In genomic region chr4:147960971-147961370, GRCh38 we compare ENCODE assay signal across 24 cellular contexts.
DNase-seq lines count a peak whose midpoint lies in the region; ATAC-seq, FAIRE-seq and TF ChIP-seq lines count a peak whose summit lies in the region.
"Had no signal": no experiment of that assay in that cellular context is flagged by ENCODE, and none has a peak within 500 bp of the region (broad histone marks: within the 10 kb centered on the region; RNA-seq: fewer than 3 reads in every experiment).

No MANE protein-coding gene starts in this region.

- H3K4me3 ChIP-seq in keratinocyte (ENCODE audit: control insufficient read depth in 2 of 3, extremely low read depth in 1 of 3, insufficient read depth in 2 of 3, low read depth in 1 of 3, low read length in 3 of 3) (no peak overlapping the region), lower leg skin (ENCODE audit: low read depth, poor library complexity, severe bottlenecking) (no peak overlapping the region)
- no peak overlapping the region for H3K4me3 ChIP-seq in CD8-positive, alpha-beta memory T cell (ENCODE audit: low read length)
- H3K4me3 ChIP-seq: smooth muscle cell, thoracic aorta had no signal

- DNase-seq in GM19239 (ENCODE audit: insufficient read length, low spot score) (no peak), keratinocyte (ENCODE audit: low read depth, low spot score) (no peak), substantia nigra (lab: John Stamatoyannopoulos, UW) (no peak), lower leg skin (ENCODE audit: low spot score in 2 of 2) (no peak), NCI-H1436 treated with DMSO at 0.1 percent for 48 hours (lab: John Stamatoyannopoulos, UW) (no peak)
- no peak for DNase-seq in CD8-positive, alpha-beta memory T cell
- DNase-seq: activated CD4-positive, alpha-beta T cell treated with anti-CD3 and anti-CD28 coated beads for 1 hour; activated naive CD8-positive, alpha-beta T cell treated with anti-CD3 and anti-CD28 coated beads, Interleukin-2, amount 10 ng/mL, durations not matched to agents 7 days and 5 days; DND-41; mesendoderm; MV-4-11; natural killer cell; NCI-H187 treated with DMSO at 0.1 percent for 48 hours; NCI-H226; NK-92 treated with Interleukin-12 subunit alpha and Interleukin-12 subunit beta, amount 100 ng/mL, for 24 hours had no signal

- no peak overlapping the region for H2AFZ ChIP-seq in keratinocyte (ENCODE audit: control insufficient read depth, low read length)

- no peaks in the 10 kb centered on the region for H3K27me3 Mint-ChIP-seq in CD8-positive, alpha-beta memory T cell
- H3K27me3 Mint-ChIP-seq: activated naive CD8-positive, alpha-beta T cell treated with anti-CD3 and anti-CD28 coated beads, Interleukin-2, amount 10 ng/mL, durations not matched to agents 7 days and 5 days; activated T-helper 17 cell treated with anti-CD3 and anti-CD28 coated beads, Interleukin-2, amount 50 U/mL, for 72 hours; progenitor cell of endocrine pancreas had no signal

- WGBS in lower leg skin, 2 donors: 90 to 98% methylated on average over 5 of the region's 5 CpGs

- H3K4me1 ChIP-seq in keratinocyte (ENCODE audit: control insufficient read depth, extremely low read depth, insufficient read depth, low read length): peaks cover 9% of the 10 kb centered on the region
- H3K4me1 ChIP-seq in CD8-positive, alpha-beta memory T cell (ENCODE audit: insufficient read depth, low read length): no peaks in the 10 kb centered on the region

- no peaks in the 10 kb centered on the region for H3K9me3 ChIP-seq in keratinocyte (ENCODE audit: control insufficient read depth, low read depth, low read length)
- H3K9me3 ChIP-seq in CD8-positive, alpha-beta memory T cell (ENCODE audit: low read length): no peaks in the 10 kb centered on the region
- H3K9me3 ChIP-seq: thoracic aorta had no signal

- H3K27me3 ChIP-seq in keratinocyte (ENCODE audit: control insufficient read depth, extremely low read depth, insufficient read depth, low read length): no peaks in the 10 kb centered on the region
- H3K27me3 ChIP-seq in CD8-positive, alpha-beta memory T cell (ENCODE audit: insufficient read depth, low read length, poor library complexity, severe bottlenecking): no peaks in the 10 kb centered on the region

- H3K4me1 Mint-ChIP-seq in CD8-positive, alpha-beta memory T cell: no peaks in the 10 kb centered on the region
- H3K4me1 Mint-ChIP-seq: activated naive CD8-positive, alpha-beta T cell treated with anti-CD3 and anti-CD28 coated beads, Interleukin-2, amount 10 ng/mL, durations not matched to agents 7 days and 5 days; activated T-helper 17 cell treated with anti-CD3 and anti-CD28 coated beads, Interleukin-2, amount 50 U/mL, for 72 hours; natural killer cell had no signal

- no peaks in the 10 kb centered on the region for H3K9me3 Mint-ChIP-seq in CD8-positive, alpha-beta memory T cell
- H3K9me3 Mint-ChIP-seq: activated naive CD8-positive, alpha-beta T cell treated with anti-CD3 and anti-CD28 coated beads, Interleukin-2, amount 10 ng/mL, durations not matched to agents 7 days and 5 days; activated T-helper 17 cell treated with anti-CD3 and anti-CD28 coated beads, Interleukin-2, amount 50 U/mL, for 72 hours; brain; natural killer cell had no signal

- TF ChIP-seq CTCF in keratinocyte (optimal IDR thresholded peaks at IDR 0.05 in 1 of 3, IDR thresholded peaks at IDR 0.05 in 1 of 3, conservative IDR thresholded peaks at IDR 0.05 in 1 of 3; ENCODE audit: extremely low read depth in 1 of 3, insufficient read depth in 2 of 3, low read length in 3 of 3) (no peak), lower leg skin (IDR thresholded peaks at IDR 0.05) (no peak)

- peaks cover 19 to 22% (median 22%) of the 10 kb centered on the region in 3 donors for H3K36me3 Mint-ChIP-seq in CD8-positive, alpha-beta memory T cell
- H3K36me3 Mint-ChIP-seq: brain, natural killer cell had no signal

- H3K4me2 ChIP-seq in keratinocyte (ENCODE audit: control insufficient read depth, extremely low read depth, insufficient read depth, low read depth, low read length): no peak overlapping the region
- H3K4me2 ChIP-seq: smooth muscle cell had no signal

- no peaks in the 10 kb centered on the region for H4K20me1 ChIP-seq in keratinocyte (ENCODE audit: control insufficient read depth, extremely low read depth, insufficient read depth, low read length)

- no peak for TF ChIP-seq POLR2A in lower leg skin (IDR thresholded peaks at IDR 0.05)

- FAIRE-seq in GM19239 (lab: Jason Lieb, UNC) (peak; percentile 70), keratinocyte (lab: Jason Lieb, UNC) (peak; percentile 48)
- FAIRE-seq: colon, islet of Langerhans had no signal

- no peaks in the 10 kb centered on the region for H3K79me2 ChIP-seq in keratinocyte (ENCODE audit: control insufficient read depth, insufficient read depth, low read length)

- H3K4me3 Mint-ChIP-seq in CD8-positive, alpha-beta memory T cell: no peak overlapping the region
- H3K4me3 Mint-ChIP-seq: activated naive CD8-positive, alpha-beta T cell treated with anti-CD3 and anti-CD28 coated beads, Interleukin-2, amount 10 ng/mL, durations not matched to agents 7 days and 5 days; activated T-helper 17 cell treated with anti-CD3 and anti-CD28 coated beads, Interleukin-2, amount 50 U/mL, for 72 hours; brain; natural killer cell had no signal

- H3K27ac ChIP-seq in keratinocyte (ENCODE audit: control insufficient read depth, insufficient read depth, low read length) (no peak overlapping the region), substantia nigra (ENCODE audit: low read depth, low read length, poor library complexity, severe bottlenecking) (no peak overlapping the region)
- no peak overlapping the region for H3K27ac ChIP-seq in CD8-positive, alpha-beta memory T cell (ENCODE audit: low read depth, low read length)
- H3K27ac ChIP-seq: thoracic aorta had no signal

- peaks cover 3 to 4% of the 10 kb centered on the region in 2 experiments for H3K36me3 ChIP-seq in keratinocyte (ENCODE audit: control insufficient read depth in 2 of 2, extremely low read depth in 1 of 2, insufficient read depth in 2 of 2, low read length in 2 of 2)
- no peaks in the 10 kb centered on the region for H3K36me3 ChIP-seq in CD8-positive, alpha-beta memory T cell (ENCODE audit: insufficient read depth, low read length)

- dilution Hi-C loops in keratinocyte (cut with MboI; ENCODE audit: extremely low pct_ligation_motif_present, low sequenced_read_pairs): no loop called here

- H3K9ac ChIP-seq in keratinocyte (ENCODE audit: control insufficient read depth, extremely low read depth, insufficient read depth, low read length): no peak overlapping the region

- intact Hi-C loops in lower leg skin (cut with DNase I; ENCODE audit: low total_unique reads): no loop called here

- CTCF ChIA-PET in CD8-positive, alpha-beta memory T cell (lab: Charles Lee): interaction anchor here (1.0 kb wide), 1 partner anchor 49 kb away, joined by 3 read pairs; no protein-coding TSS in a partner anchor

- H3K27ac Mint-ChIP-seq in CD8-positive, alpha-beta memory T cell: peak overlapping the region in 1 of 8 donors; percentile 12
- H3K27ac Mint-ChIP-seq: activated naive CD8-positive, alpha-beta T cell treated with anti-CD3 and anti-CD28 coated beads, Interleukin-2, amount 10 ng/mL, durations not matched to agents 7 days and 5 days; activated T-helper 17 cell treated with anti-CD3 and anti-CD28 coated beads, Interleukin-2, amount 50 U/mL, for 72 hours; brain; natural killer cell; progenitor cell of endocrine pancreas had no signal

- ATAC-seq in GM21619 (IDR thresholded peaks at IDR 0.05; ENCODE audit: unreplicated experiment) (peak; percentile 89), HG03108 (IDR thresholded peaks at IDR 0.05; ENCODE audit: unreplicated experiment) (peak; percentile 89)
- ATAC-seq: activated T-helper 17 cell treated with anti-CD3 and anti-CD28 coated beads, Interleukin-2, amount 50 U/mL, for 72 hours; natural killer cell had no signal

- POLR2A ChIA-PET in CD8-positive, alpha-beta memory T cell (lab: Charles Lee): no interaction called here

- H3K9me1 ChIP-seq in keratinocyte (ENCODE audit: control insufficient read depth, extremely low read depth, insufficient read depth, low read length): no peaks in the 10 kb centered on the region
